In the genomic region with DNA sequence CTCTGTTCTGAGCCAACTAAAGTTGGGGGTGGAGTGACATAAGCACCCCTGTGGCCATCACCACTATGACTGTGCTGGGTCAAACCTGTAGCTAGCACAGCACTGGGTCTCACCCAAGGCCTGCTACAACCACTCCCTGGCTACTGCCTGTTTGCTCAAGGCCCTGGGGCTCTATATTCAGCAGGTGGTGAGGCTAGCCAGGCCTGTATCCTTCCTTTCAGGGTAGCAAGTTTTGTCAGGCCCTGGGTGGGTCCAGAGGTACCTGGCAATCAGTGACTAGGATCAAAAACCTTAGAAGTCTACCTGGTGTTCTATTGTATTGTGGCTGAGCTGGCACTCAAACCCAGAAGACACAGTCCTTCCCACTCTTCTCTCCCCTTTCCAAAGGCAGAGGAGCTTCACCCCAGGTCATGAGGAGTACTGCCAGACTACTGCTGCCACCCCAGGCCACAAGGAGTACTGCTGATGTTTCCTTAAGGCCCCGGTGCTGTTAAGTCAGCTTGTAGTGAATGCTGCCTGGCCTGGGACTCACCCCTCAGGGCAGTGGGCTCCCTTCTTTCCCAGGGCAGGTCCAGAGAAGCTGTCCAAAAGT, we compare ENCODE assay signal across 9 cellular contexts.
DNase-seq lines count a peak whose midpoint lies in the region; ATAC-seq and TF ChIP-seq lines count a peak whose summit lies in the region.
"Had no signal": no experiment of that assay in that cellular context is flagged by ENCODE, and none has a peak within 500 bp of the region (broad histone marks: within the 10 kb centered on the region; RNA-seq: fewer than 3 reads in every experiment).

No MANE protein-coding gene starts in this region.

- no peaks in the 10 kb centered on the region for H3K4me1 ChIP-seq in mucosa of descending colon (ENCODE audit: low read depth)

- H3K9me3 Mint-ChIP-seq in activated CD4-positive, alpha-beta memory T cell treated with anti-CD3 and anti-CD28 coated beads for 36 hours, result no peaks in the 10 kb centered on the region
- H3K9me3 Mint-ChIP-seq in activated CD4-positive, alpha-beta memory T cell treated with anti-CD3 and anti-CD28 coated beads, Interleukin-2, amount 10 ng/mL, durations not matched to agents 7 days and 5 days, result no peaks in the 10 kb centered on the region
- no peaks in the 10 kb centered on the region for H3K9me3 Mint-ChIP-seq in stimulated activated memory B cell treated with anti-CD40 and anti-IgM and Interleukin-4, amounts not matched to agents 10 μg/mL and 1 μg/mL and 100 μg/mL, for 72 hours
- peaks cover 0 to 5% (median 0%) of the 10 kb centered on the region in 6 donors for H3K9me3 Mint-ChIP-seq in immature natural killer cell

- POLR2A ChIA-PET in activated CD4-positive, alpha-beta memory T cell treated with anti-CD3 and anti-CD28 coated beads for 36 hours (lab: Charles Lee), result interaction anchor here (0.6 kb wide), 1 partner anchor 26 kb away, joined by 4 read pairs; no protein-coding TSS in a partner anchor
- POLR2A ChIA-PET in activated CD4-positive, alpha-beta memory T cell treated with anti-CD3 and anti-CD28 coated beads, Interleukin-2, amount 10 ng/mL, durations not matched to agents 7 days and 5 days (lab: Charles Lee), result no interaction called here

- no peaks in the 10 kb centered on the region for H3K9me3 ChIP-seq in mucosa of descending colon

- peaks cover 7% of the 10 kb centered on the region for H3K27me3 Mint-ChIP-seq in activated CD4-positive, alpha-beta memory T cell treated with anti-CD3 and anti-CD28 coated beads for 36 hours
- peaks cover 19% of the 10 kb centered on the region for H3K27me3 Mint-ChIP-seq in activated CD4-positive, alpha-beta memory T cell treated with anti-CD3 and anti-CD28 coated beads, Interleukin-2, amount 10 ng/mL, durations not matched to agents 7 days and 5 days
- peaks cover 31% of the 10 kb centered on the region for H3K27me3 Mint-ChIP-seq in stimulated activated memory B cell treated with anti-CD40 and anti-IgM and Interleukin-4, amounts not matched to agents 10 μg/mL and 1 μg/mL and 100 μg/mL, for 72 hours
- H3K27me3 Mint-ChIP-seq in immature natural killer cell (ENCODE audit: low read depth in 3 of 3), result peaks cover 3 to 7% (median 4%) of the 10 kb centered on the region in 3 donors

- CTCF ChIA-PET in activated CD4-positive, alpha-beta memory T cell treated with anti-CD3 and anti-CD28 coated beads for 36 hours (lab: Charles Lee), result interaction anchor here (1.6 to 7.8 kb wide), 2 partner anchors 12 to 20 kb away, joined by 3 to 34 read pairs; no protein-coding TSS in a partner anchor
- CTCF ChIA-PET in activated CD4-positive, alpha-beta memory T cell treated with anti-CD3 and anti-CD28 coated beads, Interleukin-2, amount 10 ng/mL, durations not matched to agents 7 days and 5 days (lab: Charles Lee), result interaction anchor here (1.0 to 1.8 kb wide), 2 partner anchors 9 to 19 kb away, joined by 3 to 5 read pairs; no protein-coding TSS in a partner anchor

- H3K27ac Mint-ChIP-seq in activated CD4-positive, alpha-beta memory T cell treated with anti-CD3 and anti-CD28 coated beads for 36 hours, result no peak overlapping the region
- no peak overlapping the region for H3K27ac Mint-ChIP-seq in activated CD4-positive, alpha-beta memory T cell treated with anti-CD3 and anti-CD28 coated beads, Interleukin-2, amount 10 ng/mL, durations not matched to agents 7 days and 5 days
- H3K27ac Mint-ChIP-seq in stimulated activated memory B cell treated with anti-CD40 and anti-IgM and Interleukin-4, amounts not matched to agents 10 μg/mL and 1 μg/mL and 100 μg/mL, for 72 hours, result no peak overlapping the region
- H3K27ac Mint-ChIP-seq in immature natural killer cell, result no peak overlapping the region

- H3K36me3 ChIP-seq in mucosa of descending colon (ENCODE audit: low read depth), result no peaks in the 10 kb centered on the region

- no peaks in the 10 kb centered on the region for H3K4me1 Mint-ChIP-seq in activated CD4-positive, alpha-beta memory T cell treated with anti-CD3 and anti-CD28 coated beads for 36 hours (ENCODE audit: low read depth)
- no peaks in the 10 kb centered on the region for H3K4me1 Mint-ChIP-seq in activated CD4-positive, alpha-beta memory T cell treated with anti-CD3 and anti-CD28 coated beads, Interleukin-2, amount 10 ng/mL, durations not matched to agents 7 days and 5 days
- no peaks in the 10 kb centered on the region for H3K4me1 Mint-ChIP-seq in stimulated activated memory B cell treated with anti-CD40 and anti-IgM and Interleukin-4, amounts not matched to agents 10 μg/mL and 1 μg/mL and 100 μg/mL, for 72 hours
- H3K4me1 Mint-ChIP-seq in immature natural killer cell, result no peaks in the 10 kb centered on the region
- H3K4me1 Mint-ChIP-seq: CD4-positive, CD25-positive, alpha-beta regulatory T cell had no signal

- intact Hi-C loops in activated CD4-positive, alpha-beta memory T cell treated with anti-CD3 and anti-CD28 coated beads for 36 hours (cut with micrococcal nuclease), result no loop called here
- intact Hi-C loops in mucosa of descending colon (cut with DNase I, micrococcal nuclease), result no loop called here

- H3K4me3 Mint-ChIP-seq in activated CD4-positive, alpha-beta memory T cell treated with anti-CD3 and anti-CD28 coated beads for 36 hours, result no peak overlapping the region
- no peak overlapping the region for H3K4me3 Mint-ChIP-seq in activated CD4-positive, alpha-beta memory T cell treated with anti-CD3 and anti-CD28 coated beads, Interleukin-2, amount 10 ng/mL, durations not matched to agents 7 days and 5 days
- H3K4me3 Mint-ChIP-seq in stimulated activated memory B cell treated with anti-CD40 and anti-IgM and Interleukin-4, amounts not matched to agents 10 μg/mL and 1 μg/mL and 100 μg/mL, for 72 hours, result no peak overlapping the region
- no peak overlapping the region for H3K4me3 Mint-ChIP-seq in immature natural killer cell
- H3K4me3 Mint-ChIP-seq: CD4-positive, CD25-positive, alpha-beta regulatory T cell had no signal

- peak; percentile 12 for DNase-seq in activated CD4-positive, alpha-beta memory T cell treated with anti-CD3 and anti-CD28 coated beads for 36 hours
- no peak for DNase-seq in activated CD4-positive, alpha-beta memory T cell treated with anti-CD3 and anti-CD28 coated beads, Interleukin-2, amount 10 ng/mL, durations not matched to agents 7 days and 5 days
- peak; percentile 47 for DNase-seq in RKO (ENCODE audit: low spot score)
- DNase-seq in immature natural killer cell, result no peak
- no peak for DNase-seq in mucosa of descending colon
- DNase-seq: CD4-positive, CD25-positive, alpha-beta regulatory T cell had no signal

- no peak for TF ChIP-seq CTCF in mucosa of descending colon (IDR thresholded peaks at IDR 0.05)

- ATAC-seq in HG02884 (IDR thresholded peaks at IDR 0.05; ENCODE audit: unreplicated experiment) (peak; percentile 87), GM19324 (IDR thresholded peaks at IDR 0.05; ENCODE audit: low FRiP score, unreplicated experiment) (no peak), mucosa of descending colon (no peak)
- peak; percentile 39 for ATAC-seq in stimulated activated memory B cell treated with anti-CD40 and anti-IgM and Interleukin-4, amounts not matched to agents 10 μg/mL and 1 μg/mL and 100 μg/mL, for 72 hours

- no peaks in the 10 kb centered on the region for H3K36me3 Mint-ChIP-seq in activated CD4-positive, alpha-beta memory T cell treated with anti-CD3 and anti-CD28 coated beads for 36 hours
- H3K36me3 Mint-ChIP-seq in activated CD4-positive, alpha-beta memory T cell treated with anti-CD3 and anti-CD28 coated beads, Interleukin-2, amount 10 ng/mL, durations not matched to agents 7 days and 5 days (ENCODE audit: low read depth), result no peaks in the 10 kb centered on the region
- H3K36me3 Mint-ChIP-seq in stimulated activated memory B cell treated with anti-CD40 and anti-IgM and Interleukin-4, amounts not matched to agents 10 μg/mL and 1 μg/mL and 100 μg/mL, for 72 hours, result no peaks in the 10 kb centered on the region
- H3K36me3 Mint-ChIP-seq in immature natural killer cell, result no peaks in the 10 kb centered on the region
- H3K36me3 Mint-ChIP-seq: CD4-positive, CD25-positive, alpha-beta regulatory T cell had no signal

- no peak overlapping the region for H3K4me3 ChIP-seq in mucosa of descending colon

Comparison
In these comparisons a context has a peak if more than half of its experiments do, and no peak if none do; other contexts are left out.
1. DNase-seq: peak in activated CD4-positive, alpha-beta memory T cell treated with anti-CD3 and anti-CD28 coated beads for 36 hours (single experiment) and RKO (single experiment); none in activated CD4-positive, alpha-beta memory T cell treated with anti-CD3 and anti-CD28 coated beads, Interleukin-2, amount 10 ng/mL, durations not matched to agents 7 days and 5 days (single experiment), immature natural killer cell (0 of 3) and mucosa of descending colon (0 of 3).
2. ATAC-seq: peak in HG02884 (single experiment) and stimulated activated memory B cell treated with anti-CD40 and anti-IgM and Interleukin-4, amounts not matched to agents 10 μg/mL and 1 μg/mL and 100 μg/mL, for 72 hours (single experiment); none in GM19324 (single experiment) and mucosa of descending colon (single experiment).